In genomic region chr15:70669966-70670658, GRCh38 we compare ENCODE assay signal across 21 cellular contexts.
DNase-seq lines count a peak whose midpoint lies in the region; ATAC-seq and TF ChIP-seq lines count a peak whose summit lies in the region.
"Had no signal": no experiment of that assay in that cellular context is flagged by ENCODE, and none has a peak within 500 bp of the region (broad histone marks: within the 10 kb centered on the region; RNA-seq: fewer than 3 reads in every experiment).

No MANE protein-coding gene starts in this region.

- ATAC-seq in DND-41 (ENCODE audit: insufficient read depth, low read depth) (no peak), right lobe of liver (peak; percentile 73 to 86 (median 78)), GM19023 (IDR thresholded peaks at IDR 0.05; ENCODE audit: unreplicated experiment) (no peak)
- ATAC-seq: gastroesophageal sphincter, Panc1, sciatic nerve had no signal

- WGBS in right lobe of liver (ENCODE audit: insufficient coverage, low coverage, low lambda C conversion rate, missing lambda C conversion rate) = 44% methylated on average over 8 of the region's 8 CpGs

- TF ChIP-seq POLR2A in right lobe of liver (IDR thresholded peaks at IDR 0.05) = no peak

- no peak overlapping the region for H3K4me3 ChIP-seq in DND-41 (ENCODE audit: low read depth in 1 of 2, low read length in 2 of 2)
- no peak overlapping the region for H3K4me3 ChIP-seq in fibroblast of the aortic adventitia (ENCODE audit: low read depth, low read length)
- H3K4me3 ChIP-seq in right lobe of liver = no peak overlapping the region
- H3K4me3 ChIP-seq: ascending aorta, coronary artery, gastroesophageal sphincter had no signal

- H3K4me2 ChIP-seq in DND-41 (ENCODE audit: insufficient read depth, low read length) = no peak overlapping the region

- no peak for TF ChIP-seq CTCF in DND-41 (IDR thresholded peaks at IDR 0.05; ENCODE audit: borderline replicate concordance, extremely low read depth, low read length, poor library complexity, severe bottlenecking)
- TF ChIP-seq CTCF in fibroblast of the aortic adventitia (IDR thresholded peaks at IDR 0.05; ENCODE audit: insufficient read depth, low read length) = no peak
- no peak for TF ChIP-seq CTCF in right lobe of liver (IDR thresholded peaks at IDR 0.05)

- no peaks in the 10 kb centered on the region for H3K9me3 ChIP-seq in DND-41 (ENCODE audit: insufficient read depth, low read length, severe bottlenecking)
- no peaks in the 10 kb centered on the region for H3K9me3 ChIP-seq in right lobe of liver
- H3K9me3 ChIP-seq: ascending aorta, gastroesophageal sphincter, neutrophil had no signal

- no peak overlapping the region for H2AFZ ChIP-seq in DND-41 (ENCODE audit: low read depth, low read length)

- no peaks in the 10 kb centered on the region for H3K36me3 ChIP-seq in DND-41 (ENCODE audit: insufficient read depth, low read length)
- H3K36me3 ChIP-seq in right lobe of liver = peaks cover 0 to 9% (median 0%) of the 10 kb centered on the region in 4 donors
- H3K36me3 ChIP-seq: neutrophil had no signal

- H4K20me1 ChIP-seq in DND-41 (ENCODE audit: insufficient read depth, low read length) = no peaks in the 10 kb centered on the region

- H3K9ac ChIP-seq in DND-41 (ENCODE audit: low read depth, low read length) = no peak overlapping the region

- intact Hi-C loops in right lobe of liver (cut with DNase I) = no loop called here

- H3K27ac ChIP-seq in DND-41 (ENCODE audit: low read length) (no peak overlapping the region), right lobe of liver (no peak overlapping the region)
- H3K27ac ChIP-seq: ascending aorta, coronary artery, gastroesophageal sphincter, neutrophil had no signal

- H3K27me3 ChIP-seq in DND-41 (ENCODE audit: insufficient read depth, low read length, poor library complexity) (peaks cover 16% of the 10 kb centered on the region), right lobe of liver (no peaks in the 10 kb centered on the region)
- H3K27me3 ChIP-seq: ascending aorta, gastroesophageal sphincter, neutrophil had no signal

- peaks cover 40% of the 10 kb centered on the region for H3K4me1 ChIP-seq in DND-41 (ENCODE audit: insufficient read depth, low read length)
- H3K4me1 ChIP-seq in right lobe of liver = peaks cover 0 to 7% (median 3%) of the 10 kb centered on the region in 4 donors
- H3K4me1 ChIP-seq: ascending aorta had no signal

- no peaks in the 10 kb centered on the region for H3K79me2 ChIP-seq in DND-41 (ENCODE audit: insufficient read depth, low read length)

- DNase-seq in DND-41 (peak; percentile 40), NCI-H2171 (lab: John Stamatoyannopoulos, UW) (peak; percentile 10), fibroblast of the aortic adventitia (ENCODE audit: low read depth) (peak; percentile 28), right lobe of liver (peak in 1 of 3 donors; percentile 71)
- no peak for DNase-seq in activated effector memory CD4-positive, alpha-beta T cell treated with anti-CD3 and anti-CD28 coated beads, Interleukin-2, amount 50 U/mL, for 16 hours
- DNase-seq in stimulated activated CD8-positive, alpha-beta memory T cell treated with anti-CD3 and anti-CD28 coated beads, Interleukin-4, amount 100 ng/mL, for 48 hours = no peak
- no peak for DNase-seq in stimulated activated CD4-positive, alpha-beta T cell treated with anti-CD3 and anti-CD28 coated beads, Interleukin-12 subunit alpha, Interleukin-12 subunit beta, amount 100 ng/mL, for 4 hours
- DNase-seq: activated CD4-positive, alpha-beta T cell treated with anti-CD3 and anti-CD28 coated beads for 48 hours; activated naive CD4-positive, alpha-beta T cell treated with anti-CD3 and anti-CD28 coated beads, Interleukin-2, amount 10 ng/mL, durations not matched to agents 7 days and 5 days; midbrain; NCI-H2029 treated with DMSO at 0.1 percent for 48 hours; NCI-H774; stimulated activated CD4-positive, alpha-beta T cell treated with anti-CD3 and anti-CD28 coated beads, Interleukin-2, amount 100 ng/mL, for 24 hours; substantia nigra had no signal

Comparison
In these comparisons a context has a peak if more than half of its experiments do, and no peak if none do; other contexts are left out.
1. ATAC-seq: peak in right lobe of liver (4 of 4); none in DND-41 (single experiment) and GM19023 (single experiment).
2. DNase-seq: peak in DND-41 (single experiment), NCI-H2171 (single experiment) and fibroblast of the aortic adventitia (single experiment); none in activated effector memory CD4-positive, alpha-beta T cell treated with anti-CD3 and anti-CD28 coated beads, Interleukin-2, amount 50 U/mL, for 16 hours (single experiment), stimulated activated CD8-positive, alpha-beta memory T cell treated with anti-CD3 and anti-CD28 coated beads, Interleukin-4, amount 100 ng/mL, for 48 hours (single experiment) and stimulated activated CD4-positive, alpha-beta T cell treated with anti-CD3 and anti-CD28 coated beads, Interleukin-12 subunit alpha, Interleukin-12 subunit beta, amount 100 ng/mL, for 4 hours (single experiment).